1 cellular context compared by ENCODE assay signal in the genomic region with DNA sequence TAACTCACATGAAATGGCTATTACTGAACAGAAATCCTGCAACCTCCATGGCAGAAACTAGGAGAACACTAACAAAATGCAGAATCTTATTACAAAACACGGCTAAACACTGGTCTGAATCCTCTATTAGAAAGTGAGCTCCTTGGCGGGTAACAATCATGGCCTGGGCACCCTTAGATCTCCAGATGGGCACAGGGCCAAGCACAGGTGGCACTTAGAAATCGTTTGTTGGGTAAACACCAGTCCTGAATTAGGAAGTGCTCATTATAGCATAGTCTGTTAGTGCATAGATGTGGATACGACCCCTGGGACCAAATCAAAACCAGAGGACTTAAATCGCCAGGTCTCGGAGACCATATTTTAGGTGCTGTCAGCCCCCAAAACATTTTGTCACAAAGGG.
TF ChIP-seq lines count a peak whose summit lies in the region.

No MANE protein-coding gene starts in this region.

TF ChIP-seq in GM12878, 131 proteins besides CTCF, POLR2A, EP300 and RAD21 (continued from another document):
- TF ChIP-seq, protein P1, sequence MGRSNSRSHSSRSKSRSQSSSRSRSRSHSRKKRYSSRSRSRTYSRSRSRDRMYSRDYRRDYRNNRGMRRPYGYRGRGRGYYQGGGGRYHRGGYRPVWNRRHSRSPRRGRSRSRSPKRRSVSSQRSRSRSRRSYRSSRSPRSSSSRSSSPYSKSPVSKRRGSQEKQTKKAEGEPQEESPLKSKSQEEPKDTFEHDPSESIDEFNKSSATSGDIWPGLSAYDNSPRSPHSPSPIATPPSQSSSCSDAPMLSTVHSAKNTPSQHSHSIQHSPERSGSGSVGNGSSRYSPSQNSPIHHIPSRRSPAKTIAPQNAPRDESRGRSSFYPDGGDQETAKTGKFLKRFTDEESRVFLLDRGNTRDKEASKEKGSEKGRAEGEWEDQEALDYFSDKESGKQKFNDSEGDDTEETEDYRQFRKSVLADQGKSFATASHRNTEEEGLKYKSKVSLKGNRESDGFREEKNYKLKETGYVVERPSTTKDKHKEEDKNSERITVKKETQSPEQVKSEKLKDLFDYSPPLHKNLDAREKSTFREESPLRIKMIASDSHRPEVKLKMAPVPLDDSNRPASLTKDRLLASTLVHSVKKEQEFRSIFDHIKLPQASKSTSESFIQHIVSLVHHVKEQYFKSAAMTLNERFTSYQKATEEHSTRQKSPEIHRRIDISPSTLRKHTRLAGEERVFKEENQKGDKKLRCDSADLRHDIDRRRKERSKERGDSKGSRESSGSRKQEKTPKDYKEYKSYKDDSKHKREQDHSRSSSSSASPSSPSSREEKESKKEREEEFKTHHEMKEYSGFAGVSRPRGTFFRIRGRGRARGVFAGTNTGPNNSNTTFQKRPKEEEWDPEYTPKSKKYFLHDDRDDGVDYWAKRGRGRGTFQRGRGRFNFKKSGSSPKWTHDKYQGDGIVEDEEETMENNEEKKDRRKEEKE (IDR thresholded peaks at IDR 0.05): no peak
- TF ChIP-seq NR2C2 (IDR thresholded peaks at IDR 0.05; ENCODE audit: borderline replicate concordance, control insufficient read depth, insufficient read length, low read depth): no peak
- TF ChIP-seq, protein P2, sequence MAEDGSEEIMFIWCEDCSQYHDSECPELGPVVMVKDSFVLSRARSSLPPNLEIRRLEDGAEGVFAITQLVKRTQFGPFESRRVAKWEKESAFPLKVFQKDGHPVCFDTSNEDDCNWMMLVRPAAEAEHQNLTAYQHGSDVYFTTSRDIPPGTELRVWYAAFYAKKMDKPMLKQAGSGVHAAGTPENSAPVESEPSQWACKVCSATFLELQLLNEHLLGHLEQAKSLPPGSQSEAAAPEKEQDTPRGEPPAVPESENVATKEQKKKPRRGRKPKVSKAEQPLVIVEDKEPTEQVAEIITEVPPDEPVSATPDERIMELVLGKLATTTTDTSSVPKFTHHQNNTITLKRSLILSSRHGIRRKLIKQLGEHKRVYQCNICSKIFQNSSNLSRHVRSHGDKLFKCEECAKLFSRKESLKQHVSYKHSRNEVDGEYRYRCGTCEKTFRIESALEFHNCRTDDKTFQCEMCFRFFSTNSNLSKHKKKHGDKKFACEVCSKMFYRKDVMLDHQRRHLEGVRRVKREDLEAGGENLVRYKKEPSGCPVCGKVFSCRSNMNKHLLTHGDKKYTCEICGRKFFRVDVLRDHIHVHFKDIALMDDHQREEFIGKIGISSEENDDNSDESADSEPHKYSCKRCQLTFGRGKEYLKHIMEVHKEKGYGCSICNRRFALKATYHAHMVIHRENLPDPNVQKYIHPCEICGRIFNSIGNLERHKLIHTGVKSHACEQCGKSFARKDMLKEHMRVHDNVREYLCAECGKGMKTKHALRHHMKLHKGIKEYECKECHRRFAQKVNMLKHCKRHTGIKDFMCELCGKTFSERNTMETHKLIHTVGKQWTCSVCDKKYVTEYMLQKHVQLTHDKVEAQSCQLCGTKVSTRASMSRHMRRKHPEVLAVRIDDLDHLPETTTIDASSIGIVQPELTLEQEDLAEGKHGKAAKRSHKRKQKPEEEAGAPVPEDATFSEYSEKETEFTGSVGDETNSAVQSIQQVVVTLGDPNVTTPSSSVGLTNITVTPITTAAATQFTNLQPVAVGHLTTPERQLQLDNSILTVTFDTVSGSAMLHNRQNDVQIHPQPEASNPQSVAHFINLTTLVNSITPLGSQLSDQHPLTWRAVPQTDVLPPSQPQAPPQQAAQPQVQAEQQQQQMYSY (CRISPR knock-in tag; IDR thresholded peaks at IDR 0.05): no peak
- no peak for TF ChIP-seq CEBPB (IDR thresholded peaks at IDR 0.05; ENCODE audit: borderline replicate concordance in 1 of 2, low read depth in 2 of 2, low read length in 2 of 2)
- no peak for TF ChIP-seq CBX5 (IDR thresholded peaks at IDR 0.05; ENCODE audit: low read depth)
- TF ChIP-seq ZZZ3 (IDR thresholded peaks at IDR 0.05; ENCODE audit: control insufficient read depth, insufficient read length, low read depth): no peak
- TF ChIP-seq POU2F2 (IDR thresholded peaks at IDR 0.05; ENCODE audit: borderline replicate concordance, low read depth, low read length): no peak
- TF ChIP-seq NFIC (IDR thresholded peaks at IDR 0.05; ENCODE audit: low read depth, low read length): no peak
- TF ChIP-seq MYB (IDR thresholded peaks at IDR 0.05; ENCODE audit: borderline replicate concordance, low read depth, low read length): no peak
- TF ChIP-seq, protein P3, sequence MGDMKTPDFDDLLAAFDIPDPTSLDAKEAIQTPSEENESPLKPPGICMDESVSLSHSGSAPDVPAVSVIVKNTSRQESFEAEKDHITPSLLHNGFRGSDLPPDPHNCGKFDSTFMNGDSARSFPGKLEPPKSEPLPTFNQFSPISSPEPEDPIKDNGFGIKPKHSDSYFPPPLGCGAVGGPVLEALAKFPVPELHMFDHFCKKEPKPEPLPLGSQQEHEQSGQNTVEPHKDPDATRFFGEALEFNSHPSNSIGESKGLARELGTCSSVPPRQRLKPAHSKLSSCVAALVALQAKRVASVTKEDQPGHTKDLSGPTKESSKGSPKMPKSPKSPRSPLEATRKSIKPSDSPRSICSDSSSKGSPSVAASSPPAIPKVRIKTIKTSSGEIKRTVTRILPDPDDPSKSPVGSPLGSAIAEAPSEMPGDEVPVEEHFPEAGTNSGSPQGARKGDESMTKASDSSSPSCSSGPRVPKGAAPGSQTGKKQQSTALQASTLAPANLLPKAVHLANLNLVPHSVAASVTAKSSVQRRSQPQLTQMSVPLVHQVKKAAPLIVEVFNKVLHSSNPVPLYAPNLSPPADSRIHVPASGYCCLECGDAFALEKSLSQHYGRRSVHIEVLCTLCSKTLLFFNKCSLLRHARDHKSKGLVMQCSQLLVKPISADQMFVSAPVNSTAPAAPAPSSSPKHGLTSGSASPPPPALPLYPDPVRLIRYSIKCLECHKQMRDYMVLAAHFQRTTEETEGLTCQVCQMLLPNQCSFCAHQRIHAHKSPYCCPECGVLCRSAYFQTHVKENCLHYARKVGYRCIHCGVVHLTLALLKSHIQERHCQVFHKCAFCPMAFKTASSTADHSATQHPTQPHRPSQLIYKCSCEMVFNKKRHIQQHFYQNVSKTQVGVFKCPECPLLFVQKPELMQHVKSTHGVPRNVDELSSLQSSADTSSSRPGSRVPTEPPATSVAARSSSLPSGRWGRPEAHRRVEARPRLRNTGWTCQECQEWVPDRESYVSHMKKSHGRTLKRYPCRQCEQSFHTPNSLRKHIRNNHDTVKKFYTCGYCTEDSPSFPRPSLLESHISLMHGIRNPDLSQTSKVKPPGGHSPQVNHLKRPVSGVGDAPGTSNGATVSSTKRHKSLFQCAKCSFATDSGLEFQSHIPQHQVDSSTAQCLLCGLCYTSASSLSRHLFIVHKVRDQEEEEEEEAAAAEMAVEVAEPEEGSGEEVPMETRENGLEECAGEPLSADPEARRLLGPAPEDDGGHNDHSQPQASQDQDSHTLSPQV (IDR thresholded peaks at IDR 0.05): no peak
- TF ChIP-seq SKIL (IDR thresholded peaks at IDR 0.05; ENCODE audit: low read depth, poor library complexity, severe bottlenecking): no peak
- TF ChIP-seq, protein P4, sequence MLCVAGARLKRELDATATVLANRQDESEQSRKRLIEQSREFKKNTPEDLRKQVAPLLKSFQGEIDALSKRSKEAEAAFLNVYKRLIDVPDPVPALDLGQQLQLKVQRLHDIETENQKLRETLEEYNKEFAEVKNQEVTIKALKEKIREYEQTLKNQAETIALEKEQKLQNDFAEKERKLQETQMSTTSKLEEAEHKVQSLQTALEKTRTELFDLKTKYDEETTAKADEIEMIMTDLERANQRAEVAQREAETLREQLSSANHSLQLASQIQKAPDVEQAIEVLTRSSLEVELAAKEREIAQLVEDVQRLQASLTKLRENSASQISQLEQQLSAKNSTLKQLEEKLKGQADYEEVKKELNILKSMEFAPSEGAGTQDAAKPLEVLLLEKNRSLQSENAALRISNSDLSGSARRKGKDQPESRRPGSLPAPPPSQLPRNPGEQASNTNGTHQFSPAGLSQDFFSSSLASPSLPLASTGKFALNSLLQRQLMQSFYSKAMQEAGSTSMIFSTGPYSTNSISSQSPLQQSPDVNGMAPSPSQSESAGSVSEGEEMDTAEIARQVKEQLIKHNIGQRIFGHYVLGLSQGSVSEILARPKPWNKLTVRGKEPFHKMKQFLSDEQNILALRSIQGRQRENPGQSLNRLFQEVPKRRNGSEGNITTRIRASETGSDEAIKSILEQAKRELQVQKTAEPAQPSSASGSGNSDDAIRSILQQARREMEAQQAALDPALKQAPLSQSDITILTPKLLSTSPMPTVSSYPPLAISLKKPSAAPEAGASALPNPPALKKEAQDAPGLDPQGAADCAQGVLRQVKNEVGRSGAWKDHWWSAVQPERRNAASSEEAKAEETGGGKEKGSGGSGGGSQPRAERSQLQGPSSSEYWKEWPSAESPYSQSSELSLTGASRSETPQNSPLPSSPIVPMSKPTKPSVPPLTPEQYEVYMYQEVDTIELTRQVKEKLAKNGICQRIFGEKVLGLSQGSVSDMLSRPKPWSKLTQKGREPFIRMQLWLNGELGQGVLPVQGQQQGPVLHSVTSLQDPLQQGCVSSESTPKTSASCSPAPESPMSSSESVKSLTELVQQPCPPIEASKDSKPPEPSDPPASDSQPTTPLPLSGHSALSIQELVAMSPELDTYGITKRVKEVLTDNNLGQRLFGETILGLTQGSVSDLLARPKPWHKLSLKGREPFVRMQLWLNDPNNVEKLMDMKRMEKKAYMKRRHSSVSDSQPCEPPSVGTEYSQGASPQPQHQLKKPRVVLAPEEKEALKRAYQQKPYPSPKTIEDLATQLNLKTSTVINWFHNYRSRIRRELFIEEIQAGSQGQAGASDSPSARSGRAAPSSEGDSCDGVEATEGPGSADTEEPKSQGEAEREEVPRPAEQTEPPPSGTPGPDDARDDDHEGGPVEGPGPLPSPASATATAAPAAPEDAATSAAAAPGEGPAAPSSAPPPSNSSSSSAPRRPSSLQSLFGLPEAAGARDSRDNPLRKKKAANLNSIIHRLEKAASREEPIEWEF (IDR thresholded peaks at IDR 0.05; ENCODE audit: insufficient replicate concordance, low read depth, low read length): no peak
